In the genomic region with DNA sequence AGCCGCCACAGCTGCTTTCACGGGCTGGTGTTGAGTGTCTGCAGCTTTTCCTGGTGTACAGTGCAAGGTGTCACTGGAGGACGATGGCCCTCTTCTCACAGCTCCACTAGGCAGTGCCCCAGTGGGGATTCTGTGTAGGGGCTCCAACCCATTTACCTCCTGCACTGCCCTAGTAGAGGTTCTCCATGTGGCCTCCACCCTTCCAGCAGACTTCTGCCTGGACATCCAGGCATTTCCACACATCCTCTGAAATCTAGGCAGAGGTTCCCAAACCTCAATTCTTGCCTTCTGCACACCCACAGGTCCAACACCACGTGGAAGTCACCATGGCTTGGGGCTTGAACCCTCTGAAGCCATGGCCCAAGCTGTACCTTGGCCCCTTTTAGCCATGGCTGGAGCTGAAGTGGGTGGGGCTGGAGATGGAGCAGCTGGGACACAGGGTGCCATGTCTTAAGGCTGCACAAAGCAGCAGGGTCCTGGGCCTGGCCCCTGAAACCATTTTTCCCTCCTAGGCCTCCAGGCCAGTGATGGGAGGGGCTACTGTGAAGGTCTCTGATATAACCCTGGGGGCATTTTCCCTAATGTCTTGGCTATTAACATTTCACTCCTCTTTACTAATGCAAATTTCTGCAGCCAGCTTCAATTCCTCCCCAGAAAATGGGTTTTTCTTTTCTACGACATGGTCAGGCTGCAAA, we compare ENCODE assay signal across 25 cellular contexts.
"Had no signal": no experiment of that assay in that cellular context is flagged by ENCODE, and none has a peak within 500 bp of the region (broad histone marks: within the 10 kb centered on the region; RNA-seq: fewer than 3 reads in every experiment).

No MANE protein-coding gene starts in this region.

- H3K4me1 ChIP-seq: foreskin keratinocyte, gastroesophageal sphincter, left lung, lower lobe of right lung had no signal

- H2AFZ ChIP-seq: hepatocyte had no signal

- DNase-seq: dermis blood vessel endothelial cell; dorsolateral prefrontal cortex; effector CD4-positive, alpha-beta T cell; effector memory CD4-positive, alpha-beta T cell; foreskin keratinocyte; heart left ventricle; hypothalamus; left cardiac atrium; left lung; left ventricle myocardium superior; lower lobe of right lung; mesenchymal stem cell; mucosa of descending colon; naive B cell had no signal

- H3K27ac Mint-ChIP-seq: mesothelial cell of epicardium had no signal

- H3K4me3 Mint-ChIP-seq: mesothelial cell of epicardium, naive B cell had no signal

- H3K36me3 ChIP-seq: esophagus muscularis mucosa, gastroesophageal sphincter, heart left ventricle, left lung, lower lobe of right lung had no signal

- FAIRE-seq: colon, endometrium, endothelial cell of umbilical vein, frontal cortex, islet of Langerhans, keratinocyte had no signal

- H3K27me3 ChIP-seq: dorsolateral prefrontal cortex, esophagus muscularis mucosa, foreskin keratinocyte, gastroesophageal sphincter, heart left ventricle, hepatocyte, left lung had no signal

- H3K4me3 ChIP-seq: coronary artery, dorsolateral prefrontal cortex, esophagus muscularis mucosa, gastroesophageal sphincter, heart left ventricle, hepatocyte, left lung, lower lobe of right lung, mucosa of descending colon had no signal

- H3K4me2 ChIP-seq: hepatocyte had no signal

- H3K27ac ChIP-seq: coronary artery, dorsolateral prefrontal cortex, esophagus muscularis mucosa, foreskin keratinocyte, gastroesophageal sphincter, heart left ventricle, hepatocyte, left lung, lower lobe of right lung had no signal

- ATAC-seq: foreskin keratinocyte, gastroesophageal sphincter, heart left ventricle, left cardiac atrium, left lung, left ventricle myocardium superior, lower lobe of right lung had no signal

- H3K27me3 Mint-ChIP-seq: naive B cell had no signal
